Comparison of ENCODE assay signal across 10 cellular contexts in the genomic region with DNA sequence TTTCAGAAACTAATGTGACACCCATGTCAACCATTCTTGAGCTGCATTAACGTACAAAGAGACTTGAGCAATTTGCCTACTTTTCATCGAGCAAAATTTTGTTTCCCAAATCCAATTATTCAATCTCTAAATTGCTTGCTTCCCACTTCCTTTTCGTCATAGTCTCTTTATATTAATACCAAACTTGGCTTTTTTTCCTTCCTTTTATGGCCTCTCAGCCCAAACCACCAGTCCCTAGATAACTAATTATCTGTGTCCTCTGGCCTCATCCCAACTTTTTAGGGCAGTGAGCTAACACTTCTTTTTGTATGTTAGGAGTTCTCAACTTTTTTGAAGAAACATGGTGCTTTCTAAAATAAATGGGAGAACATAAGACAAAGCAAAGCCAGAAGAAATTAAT.
"Had no signal": no experiment of that assay in that cellular context is flagged by ENCODE, and none has a peak within 500 bp of the region (broad histone marks: within the 10 kb centered on the region; RNA-seq: fewer than 3 reads in every experiment).

No MANE protein-coding gene starts in this region.

- H3K27me3 ChIP-seq: hepatocyte, testis, upper lobe of left lung had no signal

- H3K4me3 ChIP-seq: hepatocyte, mucosa of descending colon, skin epidermis, testis, upper lobe of left lung had no signal

- DNase-seq: anterior cingulate cortex, islet precursor cell, mucosa of descending colon, T-helper 17 cell, testis, upper lobe of left lung had no signal

- H3K9me3 ChIP-seq: mucosa of descending colon, testis, upper lobe of left lung had no signal

- ATAC-seq: left lobe of liver, mucosa of descending colon had no signal

- H3K36me3 ChIP-seq: upper lobe of left lung had no signal

- H3K27ac ChIP-seq: epithelial cell of prostate, skin epidermis, upper lobe of left lung had no signal

- H3K4me1 ChIP-seq: testis had no signal
